ENCODE assay signal across 23 cellular contexts in the genomic region with DNA sequence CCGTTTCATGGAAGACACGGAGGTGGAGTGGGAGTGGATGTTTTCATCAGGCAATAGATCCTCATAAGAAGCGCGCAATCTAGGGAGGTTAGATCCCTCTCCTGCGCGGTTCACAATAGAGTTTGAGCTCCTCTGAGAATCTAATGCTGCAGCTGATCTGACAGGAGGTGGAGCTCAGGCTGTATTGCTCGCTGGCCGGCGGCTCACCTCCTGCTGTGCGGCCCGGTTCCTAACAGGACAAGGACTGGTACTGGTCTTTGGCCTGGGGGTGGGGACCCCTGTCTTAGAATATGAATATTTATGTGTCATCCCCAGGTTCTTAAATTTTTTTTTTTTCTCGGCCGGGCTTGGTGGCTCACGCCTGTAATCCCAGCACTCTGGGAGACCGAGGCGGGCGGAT.
"Had no signal": no experiment of that assay in that cellular context is flagged by ENCODE, and none has a peak within 500 bp of the region (broad histone marks: within the 10 kb centered on the region; RNA-seq: fewer than 3 reads in every experiment).

No MANE protein-coding gene starts in this region.

- H3K4me1 ChIP-seq: ascending aorta, parathyroid adenoma, sigmoid colon, stomach, vagina had no signal

- H3K27me3 ChIP-seq: ascending aorta, sigmoid colon, stomach, vagina had no signal

- H3K79me2 ChIP-seq: parathyroid adenoma had no signal

- H3K36me3 ChIP-seq: ascending aorta, sigmoid colon, vagina had no signal

- H3K27ac Mint-ChIP-seq: effector memory CD8-positive, alpha-beta T cell; memory B cell; stimulated activated effector memory CD8-positive, alpha-beta T cell treated with anti-CD3 and anti-CD28 coated beads, Interleukin-12 subunit alpha, Interleukin-12 subunit beta, amount 100 ng/mL, for 72 hours; T-cell had no signal

- H3K4me3 Mint-ChIP-seq: effector memory CD8-positive, alpha-beta T cell; memory B cell; stimulated activated effector memory CD8-positive, alpha-beta T cell treated with anti-CD3 and anti-CD28 coated beads, Interleukin-12 subunit alpha, Interleukin-12 subunit beta, amount 100 ng/mL, for 72 hours; T-cell had no signal

- H3K4me3 ChIP-seq: ascending aorta, mucosa of descending colon, sigmoid colon, stomach, vagina had no signal

- H3K9ac ChIP-seq: parathyroid adenoma had no signal

- H2AFZ ChIP-seq: parathyroid adenoma had no signal

- H3K4me1 Mint-ChIP-seq: memory B cell; stimulated activated effector memory CD8-positive, alpha-beta T cell treated with anti-CD3 and anti-CD28 coated beads, Interleukin-12 subunit alpha, Interleukin-12 subunit beta, amount 100 ng/mL, for 72 hours; T-cell had no signal

- H3K27ac ChIP-seq: ascending aorta, epithelial cell of prostate, parathyroid adenoma, sigmoid colon, stomach, vagina had no signal

- H3K36me3 Mint-ChIP-seq: memory B cell; naive B cell; stimulated activated effector memory CD8-positive, alpha-beta T cell treated with anti-CD3 and anti-CD28 coated beads, Interleukin-12 subunit alpha, Interleukin-12 subunit beta, amount 100 ng/mL, for 72 hours; T-cell had no signal

- H3K9me3 ChIP-seq: ascending aorta, mucosa of descending colon, sigmoid colon, stomach, vagina had no signal

- H3K9me3 Mint-ChIP-seq: memory B cell; stimulated activated effector memory CD8-positive, alpha-beta T cell treated with anti-CD3 and anti-CD28 coated beads, Interleukin-12 subunit alpha, Interleukin-12 subunit beta, amount 100 ng/mL, for 72 hours; T-cell had no signal

- ATAC-seq: activated CD4-positive, CD25-positive, alpha-beta regulatory T cell treated with anti-CD3 and anti-CD28 coated beads, Interleukin-2, amount 50 U/mL, for 24 hours; effector memory CD8-positive, alpha-beta T cell; left ventricle myocardium superior; mucosa of descending colon; stimulated activated effector memory CD8-positive, alpha-beta T cell treated with anti-CD3 and anti-CD28 coated beads, Interleukin-12 subunit alpha, Interleukin-12 subunit beta, amount 100 ng/mL, for 72 hours; T-cell had no signal

- DNase-seq: activated CD4-positive, alpha-beta T cell treated with anti-CD3 and anti-CD28 coated beads, Interleukin-2, amount 50 U/mL, for 1 hour; activated CD8-positive, alpha-beta memory T cell treated with anti-CD3 and anti-CD28 coated beads, Interleukin-2, amount 50 U/mL, for 48 hours; activated effector memory CD4-positive, alpha-beta T cell treated with Interleukin-2 at 50 U/mL for 16 hours; activated naive CD4-positive, alpha-beta T cell treated with anti-CD3 and anti-CD28 coated beads, Interleukin-2, amount 50 U/mL, for 16 hours; activated T-cell treated with anti-CD3 and anti-CD28 coated beads, Interleukin-2, amount 50 U/mL, for 48 hours; cortex of kidney; effector memory CD8-positive, alpha-beta T cell; foreskin fibroblast; hippocampal formation; left ventricle myocardium superior; mucosa of descending colon; naive B cell; sigmoid colon; stimulated activated CD4-positive, alpha-beta T cell treated with anti-CD3 and anti-CD28 coated beads, Interleukin-4, amount 100 ng/mL, for 24 hours; stomach; T-cell had no signal
